11 cellular contexts compared by ENCODE assay signal in genomic region chr3:58047806-58048205, GRCh38. TPM values are rescaled to one million over a fixed set of nuclear protein-coding genes. Genes with fewer than 3 reads are reported as not detected.
A peak's percentile ranks its signal among the peaks of the same experiment; 100 is the strongest.
DNase-seq lines count a peak whose midpoint lies in the region; ATAC-seq, FAIRE-seq and TF ChIP-seq lines count a peak whose summit lies in the region.
"Had no signal": no experiment of that assay in that cellular context is flagged by ENCODE, and none has a peak within 500 bp of the region (broad histone marks: within the 10 kb centered on the region; RNA-seq: fewer than 3 reads in every experiment).

No MANE protein-coding gene starts in this region.

- no peak overlapping the region for H3K4me3 Mint-ChIP-seq in mesothelial cell of epicardium

- 19% methylated on average over 5 of the region's 5 CpGs for WGBS in A549 (ENCODE audit: missing lambda C conversion rate)

- TF ChIP-seq RAD21 in A549 (conservative IDR thresholded peaks at IDR 0.05 in 1 of 2, IDR thresholded peaks at IDR 0.05 in 1 of 2), result no peak

- peak overlapping the region; percentile 89 for H3K4me2 ChIP-seq in A549

- H3K4me3 ChIP-seq in A549, result no peak overlapping the region

- peak overlapping the region; percentile 93 for H3K27ac Mint-ChIP-seq in mesothelial cell of epicardium

- POLR2A ChIA-PET in A549 (lab: Yijun Ruan, JAX), result no interaction called here

- no peaks in the 10 kb centered on the region for H3K27me3 Mint-ChIP-seq in mesothelial cell of epicardium (ENCODE audit: low read depth)

- peak overlapping the region; percentile 72 to 81 for H3K27ac ChIP-seq in A549

- FAIRE-seq in A549 (lab: Jason Lieb, UNC), result no peak
- FAIRE-seq in HTR-8/SVneo (lab: Jason Lieb, UNC), result no peak

- no peak for TF ChIP-seq CTCF in A549 (IDR thresholded peaks at IDR 0.05)
- no peak for TF ChIP-seq CTCF in mesothelial cell of epicardium (IDR thresholded peaks at IDR 0.05; ENCODE audit: unreplicated experiment)

- no peaks in the 10 kb centered on the region for H3K36me3 Mint-ChIP-seq in mesothelial cell of epicardium

- CTCF ChIA-PET in A549 (lab: Yijun Ruan, JAX), result no interaction called here

- TF ChIP-seq EP300 in A549 (IDR thresholded peaks at IDR 0.05), result no peak

- H3K4me1 Mint-ChIP-seq in mesothelial cell of epicardium, result peaks cover 69% of the 10 kb centered on the region

- TF ChIP-seq POLR2A in A549 (IDR thresholded peaks at IDR 0.05; ENCODE audit: low read length), result no peak

- no peaks in the 10 kb centered on the region for H3K9me3 Mint-ChIP-seq in mesothelial cell of epicardium

- no peak for ATAC-seq in A549
- no peak for ATAC-seq in HG03108 (IDR thresholded peaks at IDR 0.05; ENCODE audit: unreplicated experiment)

- peaks cover 100% of the 10 kb centered on the region for H3K4me1 ChIP-seq in A549

- DNase-seq in A549 (ENCODE audit: low read depth in 1 of 2, low spot score in 1 of 2), result no peak
- DNase-seq in HTR-8/SVneo (ENCODE audit: insufficient read length, low spot score), result peak; percentile 75
- DNase-seq in dermis blood vessel endothelial cell, result peak; percentile 75
- no peak for DNase-seq in mesothelial cell of epicardium (ENCODE audit: low spot score in 2 of 2, unreplicated experiment in 2 of 2)
- no peak for DNase-seq in NCI-H510A treated with DMSO at 0.1 percent for 48 hours (lab: John Stamatoyannopoulos, UW)
- DNase-seq in SK-N-DZ (ENCODE audit: low spot score), result no peak
- no peak for DNase-seq in SW480 (ENCODE audit: low spot score)
- DNase-seq: activated CD4-positive, alpha-beta T cell treated with anti-CD3 and anti-CD28 coated beads for 4 hours; C1 segment of cervical spinal cord; substantia nigra had no signal

- no peaks in the 10 kb centered on the region for H3K9me3 ChIP-seq in A549

TF ChIP-seq in A549, 52 proteins besides CTCF, POLR2A, EP300 and RAD21:
- no peak for TF ChIP-seq RCOR1 (IDR thresholded peaks at IDR 0.05; ENCODE audit: low read depth, low read length)
- TF ChIP-seq ZFP36 (IDR thresholded peaks at IDR 0.05; ENCODE audit: borderline replicate concordance, partially characterized antibody), result no peak
- no peak for TF ChIP-seq ESRRA (IDR thresholded peaks at IDR 0.05; ENCODE audit: borderline replicate concordance, low read length)
- no peak for TF ChIP-seq ZNF302 (CRISPR knock-in tag; IDR thresholded peaks at IDR 0.05)
- TF ChIP-seq HOXB13 (CRISPR knock-in tag; IDR thresholded peaks at IDR 0.05; ENCODE audit: low read depth), result no peak
- TF ChIP-seq CBX2 (IDR thresholded peaks at IDR 0.05; ENCODE audit: borderline replicate concordance, low read depth), result no peak
- TF ChIP-seq MAX (IDR thresholded peaks at IDR 0.05), result no peak
- TF ChIP-seq HEYL (CRISPR knock-in tag; IDR thresholded peaks at IDR 0.05), result no peak
- no peak for TF ChIP-seq HOXA7 (CRISPR knock-in tag; IDR thresholded peaks at IDR 0.05)
- TF ChIP-seq RARB (CRISPR knock-in tag; IDR thresholded peaks at IDR 0.05), result no peak

RNA-seq across cellular contexts. Expression of gene FLNB, which starts 39.6 kb away (rescaled TPM):
- polyA plus RNA-seq in A549 (2011; rRNA removed) (387 and 439 TPM in 2 replicates), A549 (2017; fragmentation: RNase III; extraction: RNeasy Plus Mini Kit Qiagen cat#74134 plus additional on column Dnase treatment) (235 to 282 TPM (median 257 TPM) in 3 replicates)
- polyA plus RNA-seq in A549 (2012; cell fraction: cytosol; rRNA removed), result 153 and 161 TPM in 2 replicates
- polyA plus RNA-seq in A549 (2012; cell fraction: nucleus; rRNA removed), result 1,973 and 2,223 TPM in 2 replicates
- polyA minus RNA-seq in A549 (2011; rRNA and poly(A)+ RNA removed), result 1,159 and 1,213 TPM in 2 replicates
- total RNA-seq in dermis blood vessel endothelial cell (676 and 796 TPM in 2 replicates), mesothelial cell of epicardium (173 to 190 TPM (median 177 TPM) in 3 replicates)
- 23.1 and 24.2 TPM in 2 replicates for polyA plus RNA-seq in SK-N-DZ (2014; cell fraction: cytosol; rRNA removed)
- 22.6 and 25.4 TPM in 2 replicates for polyA plus RNA-seq in SK-N-DZ (2014; cell fraction: nucleus; rRNA removed)

Comparison
In these comparisons a context has a peak if more than half of its experiments do, and no peak if none do; other contexts are left out.
1. DNase-seq: peak in HTR-8/SVneo (single experiment) and dermis blood vessel endothelial cell (single experiment); none in A549 (0 of 2), mesothelial cell of epicardium (0 of 2), NCI-H510A treated with DMSO at 0.1 percent for 48 hours (single experiment), SK-N-DZ (single experiment) and SW480 (single experiment).